ENCODE assay signal across 11 cellular contexts in genomic region chr7:79934727-79935126, GRCh38.
"Had no signal": no experiment of that assay in that cellular context is flagged by ENCODE, and none has a peak within 500 bp of the region (broad histone marks: within the 10 kb centered on the region; RNA-seq: fewer than 3 reads in every experiment).

No MANE protein-coding gene starts in this region.

- H3K9ac ChIP-seq: GM23248, KMS-11 had no signal

- H3K27me3 Mint-ChIP-seq: IgD-negative memory B cell had no signal

- H3K4me3 Mint-ChIP-seq: H9, HFFc6 had no signal

- H3K4me3 ChIP-seq: GM23248 had no signal

- H3K4me2 ChIP-seq: KMS-11 had no signal

- H3K27ac Mint-ChIP-seq: H9, HFFc6, IgD-negative memory B cell had no signal

- DNase-seq: GM23248, H9, HCEC 1CT, HFFc6, KBM-7 had no signal

- H2AFZ ChIP-seq: GM23248 had no signal

- H3K4me1 Mint-ChIP-seq: H9 had no signal

- FAIRE-seq: H1, H54, HTR-8/SVneo had no signal

- H3K27ac ChIP-seq: GM23248, HL-60, KMS-11 had no signal

- H3K36me3 Mint-ChIP-seq: IgD-negative memory B cell had no signal

- H3K9me3 Mint-ChIP-seq: H9, HFFc6 had no signal
